8 cellular contexts compared by ENCODE assay signal in the genomic region with DNA sequence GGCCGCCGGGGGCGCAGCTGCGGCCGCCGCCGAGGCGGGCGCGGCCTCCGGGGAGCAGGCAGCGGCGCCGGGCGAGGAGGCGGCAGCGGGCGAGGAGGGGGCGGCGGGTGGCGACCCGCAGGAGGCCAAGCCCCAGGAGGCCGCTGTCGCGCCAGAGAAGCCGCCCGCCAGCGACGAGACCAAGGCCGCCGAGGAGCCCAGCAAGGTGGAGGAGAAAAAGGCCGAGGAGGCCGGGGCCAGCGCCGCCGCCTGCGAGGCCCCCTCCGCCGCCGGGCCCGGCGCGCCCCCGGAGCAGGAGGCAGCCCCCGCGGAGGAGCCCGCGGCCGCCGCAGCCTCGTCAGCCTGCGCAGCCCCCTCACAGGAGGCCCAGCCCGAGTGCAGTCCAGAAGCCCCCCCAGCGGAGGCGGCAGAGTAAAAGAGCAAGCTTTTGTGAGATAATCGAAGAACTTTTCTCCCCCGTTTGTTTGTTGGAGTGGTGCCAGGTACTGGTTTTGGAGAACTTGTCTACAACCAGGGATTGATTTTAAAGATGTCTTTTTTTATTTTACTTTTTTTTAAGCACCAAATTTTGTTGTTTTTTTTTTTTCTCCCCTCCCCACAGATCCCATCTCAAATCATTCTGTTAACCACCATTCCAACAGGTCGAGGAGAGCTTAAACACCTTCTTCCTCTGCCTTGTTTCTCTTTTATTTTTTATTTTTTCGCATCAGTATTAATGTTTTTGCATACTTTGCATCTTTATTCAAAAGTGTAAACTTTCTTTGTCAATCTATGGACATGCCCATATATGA. TPM values are rescaled to one million over a fixed set of nuclear protein-coding genes. Genes with fewer than 3 reads are reported as not detected.
DNase-seq lines count a peak whose midpoint lies in the region; TF ChIP-seq lines count a peak whose summit lies in the region.

No MANE protein-coding gene starts in this region.

- DNase-seq in ELR (ENCODE audit: low read depth) (peak; percentile 55), Peyer's patch (peak in 1 of 3 donors; percentile 52), fibroblast of gingiva (ENCODE audit: low read depth) (peak; percentile 19), neuronal stem cell (ENCODE audit: low spot score) (no peak), OCI-M1 (lab: John Stamatoyannopoulos, UW) (no peak), amniotic stem cell (lab: John Stamatoyannopoulos, UW) (no peak), GOT3 (lab: John Stamatoyannopoulos, UW) (no peak), posterior vena cava (ENCODE audit: low spot score) (no peak)

- peaks cover 2% of the 10 kb centered on the region for H3K79me1 ChIP-seq in neuronal stem cell (ENCODE audit: low read depth, low read length)

- TF ChIP-seq CTCF in Peyer's patch (IDR thresholded peaks at IDR 0.05) = peak in 1 of 6 experiments; percentile 1

- H3K18ac ChIP-seq in neuronal stem cell (ENCODE audit: low read length) = peak overlapping the region; percentile 57

- peak overlapping the region; percentile 89 for H3K4me2 ChIP-seq in neuronal stem cell (ENCODE audit: insufficient read depth, low read length, poor library complexity, severe bottlenecking)

- H3K23ac ChIP-seq in neuronal stem cell (ENCODE audit: low read depth, low read length, poor library complexity) = no peak overlapping the region

- no peak overlapping the region for H3K4ac ChIP-seq in neuronal stem cell (ENCODE audit: low read length)

- H2BK120ac ChIP-seq in neuronal stem cell (ENCODE audit: low read depth, low read length) = no peak overlapping the region

- peak overlapping the region; percentile 89 to 98 (median 95) for H3K27ac ChIP-seq in Peyer's patch
- H3K27ac ChIP-seq in neuronal stem cell (replicated peaks; ENCODE audit: low read length) = peak overlapping the region; percentile 35

- no peak for TF ChIP-seq POLR2A in Peyer's patch (IDR thresholded peaks at IDR 0.05)

- H3K4me1 ChIP-seq in Peyer's patch = peaks cover 0 to 17% (median 0%) of the 10 kb centered on the region in 4 donors
- H3K4me1 ChIP-seq in neuronal stem cell (ENCODE audit: control insufficient read depth in 2 of 2, insufficient read depth in 1 of 2, low read depth in 1 of 2, low read length in 2 of 2) = peaks cover 0 to 7% of the 10 kb centered on the region in 2 donors

- H3K4me3 ChIP-seq in Peyer's patch (peak overlapping the region; percentile 58 to 83 (median 79)), neuronal stem cell (ENCODE audit: low read length in 2 of 2) (peak overlapping the region; percentile 87 to 94)

- no peaks in the 10 kb centered on the region for H3K36me3 ChIP-seq in Peyer's patch
- peaks cover 0 to 44% of the 10 kb centered on the region in 2 donors for H3K36me3 ChIP-seq in neuronal stem cell (replicated peaks in 1 of 2; ENCODE audit: control insufficient read depth in 2 of 2, insufficient read depth in 2 of 2, low read length in 2 of 2)

- peak overlapping the region; percentile 93 for H2AK5ac ChIP-seq in neuronal stem cell (ENCODE audit: low read depth, low read length)

- H4K91ac ChIP-seq in neuronal stem cell (ENCODE audit: low read depth, low read length, poor library complexity) = no peak overlapping the region

- H4K8ac ChIP-seq in neuronal stem cell (ENCODE audit: low read depth, low read length) = no peak overlapping the region

- H3K27me3 ChIP-seq in Peyer's patch (no peaks in the 10 kb centered on the region), neuronal stem cell (ENCODE audit: control insufficient read depth in 3 of 3, insufficient read depth in 3 of 3, low read depth in 1 of 3, low read length in 3 of 3) (no peaks in the 10 kb centered on the region)

- no peak overlapping the region for H3K14ac ChIP-seq in neuronal stem cell (ENCODE audit: low read length)

- H2AFZ ChIP-seq in neuronal stem cell (ENCODE audit: low read length) = no peak overlapping the region

- H2BK15ac ChIP-seq in neuronal stem cell (ENCODE audit: low read length) = no peak overlapping the region

- H3K9ac ChIP-seq in neuronal stem cell (ENCODE audit: low read depth, low read length, poor library complexity) = peak overlapping the region; percentile 44

- H2BK12ac ChIP-seq in neuronal stem cell (ENCODE audit: low read length) = no peak overlapping the region

- no peak overlapping the region for H2BK5ac ChIP-seq in neuronal stem cell (ENCODE audit: low read length)

- intact Hi-C loops in posterior vena cava (cut with DNase I) = no loop called here

- no CpG with 5 or more reads among the region's 59 CpGs for WGBS in neuronal stem cell (ENCODE audit: extremely low coverage in 2 of 2, insufficient read length in 2 of 2, insufficient replicate concordance in 1 of 2), 2 donors

- H3K9me3 ChIP-seq in Peyer's patch = no peaks in the 10 kb centered on the region
- no peaks in the 10 kb centered on the region for H3K9me3 ChIP-seq in neuronal stem cell (replicated peaks in 1 of 2; ENCODE audit: control insufficient read depth in 2 of 2, insufficient read depth in 1 of 2, low read depth in 1 of 2, low read length in 2 of 2)

RNA-seq across cellular contexts. Expression of a gene that starts 3.2 kb away (rescaled TPM):
- total RNA-seq in Peyer's patch = 10 to 100 TPM; 33.7 to 42.9 (median 36.7) TPM
- polyA plus RNA-seq in neuronal stem cell (2013, experiment 1 of 2) = 125 TPM
- polyA plus RNA-seq in neuronal stem cell (2013, experiment 2 of 2) = 129 TPM
- 10 to 100 TPM; 49.6 to 69.2 TPM for total RNA-seq in posterior vena cava

Comparison
In these comparisons a context has a peak if more than half of its experiments do, and no peak if none do; other contexts are left out.
1. DNase-seq: peak in ELR (single experiment) and fibroblast of gingiva (single experiment); none in neuronal stem cell (single experiment), OCI-M1 (single experiment), amniotic stem cell (single experiment), GOT3 (single experiment) and posterior vena cava (single experiment).